ENCODE assay signal across 16 cellular contexts in genomic region chr14:104574536-104574935, GRCh38. TPM values are rescaled to one million over a fixed set of nuclear protein-coding genes. Genes with fewer than 3 reads are reported as not detected.
DNase-seq lines count a peak whose midpoint lies in the region; ATAC-seq and TF ChIP-seq lines count a peak whose summit lies in the region.
"Had no signal": no experiment of that assay in that cellular context is flagged by ENCODE, and none has a peak within 500 bp of the region (broad histone marks: within the 10 kb centered on the region; RNA-seq: fewer than 3 reads in every experiment).

No MANE protein-coding gene starts in this region.

- H3K27me3 ChIP-seq in cardiac muscle cell: no peaks in the 10 kb centered on the region
- peaks cover 0 to 35% (median 0%) of the 10 kb centered on the region in 9 donors for H3K27me3 ChIP-seq in heart left ventricle
- no peaks in the 10 kb centered on the region for H3K27me3 ChIP-seq in endodermal cell (ENCODE audit: control insufficient read depth, insufficient read depth, low read length, poor library complexity, severe bottlenecking)
- no peaks in the 10 kb centered on the region for H3K27me3 ChIP-seq in smooth muscle cell (ENCODE audit: low read depth)
- H3K27me3 ChIP-seq in dorsolateral prefrontal cortex: peaks cover 0 to 8% (median 0%) of the 10 kb centered on the region in 45 donors
- H3K27me3 ChIP-seq: BLaER1 treated with 17β-estradiol and CSF1 and Interleukin-3, amounts not matched to agents 10 nM and 100 nM had no signal

- H3K27ac ChIP-seq in cardiac muscle cell (peak overlapping the region; percentile 97), heart left ventricle (peak overlapping the region in 2 of 12 donors; percentile 24 to 34), endodermal cell (ENCODE audit: low read depth, low read length) (no peak overlapping the region), smooth muscle cell (ENCODE audit: low read depth) (no peak overlapping the region), dorsolateral prefrontal cortex (no peak overlapping the region)
- H3K27ac ChIP-seq: 22Rv1; BLaER1 treated with 17β-estradiol and CSF1 and Interleukin-3, amounts not matched to agents 10 nM and 100 nM; GM23248; HL-60 had no signal

- 58 to 72% (median 67%) methylated on average over 14 of the region's 14 CpGs for WGBS in heart left ventricle, 4 donors
- 91 to 92% methylated on average over 11 to 14 of the region's 14 CpGs for WGBS in endodermal cell (ENCODE audit: insufficient coverage in 1 of 2, insufficient read length in 1 of 2), 2 experiments
- WGBS in smooth muscle cell (ENCODE audit: low lambda C conversion rate): 69% methylated on average over 14 of the region's 14 CpGs

- TF ChIP-seq CTCF in cardiac muscle cell (IDR thresholded peaks at IDR 0.05; ENCODE audit: low read depth, low read length): no peak
- TF ChIP-seq CTCF in heart left ventricle (IDR thresholded peaks at IDR 0.05): no peak
- TF ChIP-seq CTCF in endodermal cell (conservative IDR thresholded peaks at IDR 0.05): no peak
- no peak for TF ChIP-seq CTCF in nephron progenitor cell (IDR thresholded peaks at IDR 0.05)
- TF ChIP-seq CTCF in smooth muscle cell (IDR thresholded peaks at IDR 0.05; ENCODE audit: borderline replicate concordance, insufficient read depth, poor library complexity, severe bottlenecking): no peak
- no peak for TF ChIP-seq CTCF in dorsolateral prefrontal cortex (IDR thresholded peaks at IDR 0.05 in 54 of 56, conservative IDR thresholded peaks at IDR 0.05 in 2 of 56; ENCODE audit: low read depth in 1 of 56, partially characterized antibody in 56 of 56)

- H3K9me3 Mint-ChIP-seq in endodermal cell (no peaks in the 10 kb centered on the region), nephron progenitor cell (no peaks in the 10 kb centered on the region)
- H3K9me3 Mint-ChIP-seq: CD4-positive, CD25-positive, alpha-beta regulatory T cell had no signal

- H3K4me3 ChIP-seq in cardiac muscle cell (no peak overlapping the region), heart left ventricle (no peak overlapping the region), endodermal cell (ENCODE audit: low read length) (no peak overlapping the region), smooth muscle cell (no peak overlapping the region), dorsolateral prefrontal cortex (no peak overlapping the region)
- H3K4me3 ChIP-seq: BLaER1 treated with 17β-estradiol and CSF1 and Interleukin-3, amounts not matched to agents 10 nM and 100 nM; GM23248 had no signal

- H3K4me1 ChIP-seq in cardiac muscle cell (ENCODE audit: low read depth): peaks cover 85% of the 10 kb centered on the region
- peaks cover 0 to 57% (median 11%) of the 10 kb centered on the region in 12 donors for H3K4me1 ChIP-seq in heart left ventricle
- no peaks in the 10 kb centered on the region for H3K4me1 ChIP-seq in endodermal cell (ENCODE audit: control insufficient read depth, insufficient read depth, low read length)
- peaks cover 14% of the 10 kb centered on the region for H3K4me1 ChIP-seq in smooth muscle cell (ENCODE audit: low read depth)

- ATAC-seq in heart left ventricle (no peak), GM19455 (IDR thresholded peaks at IDR 0.05; ENCODE audit: unreplicated experiment) (no peak)

- no peaks in the 10 kb centered on the region for H3K79me2 ChIP-seq in smooth muscle cell (ENCODE audit: low read depth)

- no peaks in the 10 kb centered on the region for H3F3A ChIP-seq in smooth muscle cell (ENCODE audit: low read depth)

- DNase-seq in cardiac muscle cell (ENCODE audit: low read depth in 1 of 2, low spot score in 1 of 2): no peak
- no peak for DNase-seq in heart left ventricle
- DNase-seq in endodermal cell: no peak
- DNase-seq in nephron progenitor cell: no peak
- no peak for DNase-seq in smooth muscle cell (lab: John Stamatoyannopoulos, UW; ENCODE audit: unreplicated experiment)
- DNase-seq in middle frontal gyrus (ENCODE audit: extremely low spot score, low spot score): no peak
- no peak for DNase-seq in dorsolateral prefrontal cortex
- DNase-seq: CD4-positive, CD25-positive, alpha-beta regulatory T cell; GM23248; H7 had no signal

- H3K9ac ChIP-seq in endodermal cell (ENCODE audit: extremely low read depth, low read length, poor library complexity, severe bottlenecking) (no peak overlapping the region), smooth muscle cell (ENCODE audit: low read depth) (no peak overlapping the region)
- H3K9ac ChIP-seq: BLaER1 treated with 17β-estradiol and CSF1 and Interleukin-3, amounts not matched to agents 10 nM and 100 nM; GM23248 had no signal

- H3K4me2 ChIP-seq in smooth muscle cell: peak overlapping the region; percentile 68
- H3K4me2 ChIP-seq: BLaER1 treated with 17β-estradiol and CSF1 and Interleukin-3, amounts not matched to agents 10 nM and 100 nM had no signal

- H3K27me3 Mint-ChIP-seq in endodermal cell (ENCODE audit: insufficient read depth) (no peaks in the 10 kb centered on the region), nephron progenitor cell (ENCODE audit: low read depth, poor library complexity) (peaks cover 10% of the 10 kb centered on the region)
- H3K27me3 Mint-ChIP-seq: CD4-positive, CD25-positive, alpha-beta regulatory T cell had no signal

- peak overlapping the region; percentile 1 for H3K27ac Mint-ChIP-seq in endodermal cell
- H3K27ac Mint-ChIP-seq in nephron progenitor cell: peak overlapping the region; percentile 58
- H3K27ac Mint-ChIP-seq: CD4-positive, CD25-positive, alpha-beta regulatory T cell had no signal

- H3K4me1 Mint-ChIP-seq in endodermal cell (peaks cover 6% of the 10 kb centered on the region), nephron progenitor cell (peaks cover 91% of the 10 kb centered on the region)
- H3K4me1 Mint-ChIP-seq: CD4-positive, CD25-positive, alpha-beta regulatory T cell had no signal

- TF ChIP-seq POLR2A in heart left ventricle (IDR thresholded peaks at IDR 0.05): no peak

- no peak overlapping the region for H3K4me3 Mint-ChIP-seq in endodermal cell
- H3K4me3 Mint-ChIP-seq in nephron progenitor cell: peak overlapping the region; percentile 51

- H3K9me3 ChIP-seq in cardiac muscle cell (ENCODE audit: low read depth) (no peaks in the 10 kb centered on the region), heart left ventricle (no peaks in the 10 kb centered on the region), endodermal cell (ENCODE audit: control insufficient read depth, low read length) (no peaks in the 10 kb centered on the region), smooth muscle cell (replicated peaks; ENCODE audit: low read depth) (no peaks in the 10 kb centered on the region)
- H3K9me3 ChIP-seq: BLaER1 treated with 17β-estradiol and CSF1 and Interleukin-3, amounts not matched to agents 10 nM and 100 nM had no signal

- intact Hi-C loops in heart left ventricle (cut with DNase I) (no loop called here), dorsolateral prefrontal cortex (cut with DNase I) (no loop called here)

- H4K20me1 ChIP-seq in smooth muscle cell (ENCODE audit: low read depth): no peaks in the 10 kb centered on the region
- H4K20me1 ChIP-seq: BLaER1 treated with 17β-estradiol and CSF1 and Interleukin-3, amounts not matched to agents 10 nM and 100 nM had no signal

- H3K36me3 ChIP-seq in cardiac muscle cell (no peaks in the 10 kb centered on the region), heart left ventricle (no peaks in the 10 kb centered on the region), endodermal cell (ENCODE audit: control insufficient read depth, insufficient read depth, low read length) (no peaks in the 10 kb centered on the region), smooth muscle cell (ENCODE audit: low read depth) (no peaks in the 10 kb centered on the region)
- H3K36me3 ChIP-seq: BLaER1 treated with 17β-estradiol and CSF1 and Interleukin-3, amounts not matched to agents 10 nM and 100 nM had no signal

- no peak overlapping the region for H2AFZ ChIP-seq in smooth muscle cell (ENCODE audit: low read depth)
- H2AFZ ChIP-seq: GM23248 had no signal

- H3K36me3 Mint-ChIP-seq in endodermal cell (ENCODE audit: low read depth) (no peaks in the 10 kb centered on the region), nephron progenitor cell (ENCODE audit: low read depth) (no peaks in the 10 kb centered on the region)
- H3K36me3 Mint-ChIP-seq: CD4-positive, CD25-positive, alpha-beta regulatory T cell had no signal

RNA-seq across cellular contexts. Expression of gene C14orf180, which starts 5.0 kb away (rescaled TPM):
- total RNA-seq in cardiac muscle cell (17.1 and 18.4 TPM in 2 replicates), heart left ventricle (100 to 1,000 TPM in 2 of 9 donors, 10 to 100 TPM in 7; 25.5 to 170 (median 75.3) TPM), endodermal cell (not detected), smooth muscle cell (0.54 and 0.63 TPM in 2 replicates), dorsolateral prefrontal cortex (under 1 TPM in 4 of 120 experiments, not detected in 116; 0.24 to 0.41 (median 0.36) TPM)
- polyA plus RNA-seq in cardiac muscle cell (13.3 and 19.7 TPM in 2 replicates), heart left ventricle (100 to 1,000 TPM in 1 of 2 donors, 10 to 100 TPM in 1; 11.1 to 121 TPM), smooth muscle cell (0.35 and 1.2 TPM in 2 replicates)
- polyA plus RNA-seq in endodermal cell (2013, experiment 1 of 2): not detected
- polyA plus RNA-seq in endodermal cell (2013, experiment 2 of 2): not detected
- total RNA-seq: A673; CD4-positive, CD25-positive, alpha-beta regulatory T cell; Daoy; GM23248; H7 had no signal
- polyA plus RNA-seq: CD4-positive, CD25-positive, alpha-beta regulatory T cell; GM23248 had no signal

RNA-seq across cellular contexts. Expression of gene TMEM179, which starts 30.0 kb away (rescaled TPM):
- 3.6 and 6.9 TPM in 2 replicates for total RNA-seq in cardiac muscle cell
- 4.7 and 8.6 TPM in 2 replicates for polyA plus RNA-seq in cardiac muscle cell
- 1 to 10 TPM in 1 of 9 donors, under 1 TPM in 4, not detected in 4; 0.25 to 1.1 (median 0.40) TPM for total RNA-seq in heart left ventricle
- polyA plus RNA-seq in heart left ventricle: under 1 TPM; 0.15 to 0.61 TPM
- 10 to 100 TPM in 1 of 2 donors, 1 to 10 TPM in 1; 8.2 to 15.7 TPM for total RNA-seq in endodermal cell
- polyA plus RNA-seq in endodermal cell (2013, experiment 1 of 2): 4.0 TPM
- polyA plus RNA-seq in endodermal cell (2013, experiment 2 of 2): 4.0 TPM
- total RNA-seq in smooth muscle cell: 1.8 and 4.8 TPM in 2 replicates
- polyA plus RNA-seq in smooth muscle cell: 0.87 and 1.9 TPM in 2 replicates
- 100 to 1,000 TPM in 32 of 120 experiments, 10 to 100 TPM in 88; 45.0 to 133 (median 88.7) TPM for total RNA-seq in dorsolateral prefrontal cortex
- total RNA-seq: CD4-positive, CD25-positive, alpha-beta regulatory T cell; GM23248 had no signal
- polyA plus RNA-seq: CD4-positive, CD25-positive, alpha-beta regulatory T cell; GM23248 had no signal

Comparison
In these comparisons a context has a peak if more than half of its experiments do, and no peak if none do; other contexts are left out.
1. RNA of gene C14orf180, which starts 5.0 kb away (total RNA-seq): 25.5 to 170 TPM in heart left ventricle and 17.1 to 18.4 TPM in cardiac muscle cell; 0.54 to 0.63 TPM in smooth muscle cell, not detected in endodermal cell and 0.24 to 0.41 TPM in dorsolateral prefrontal cortex; every median in the first group is over 10 times any median in the second.